1 cellular context compared by ENCODE assay signal in genomic region chr12:12086975-12087692, GRCh38.
TF ChIP-seq lines count a peak whose summit lies in the region.

No MANE protein-coding gene starts in this region.

TF ChIP-seq in H1, 55 proteins besides CTCF, POLR2A, EP300 and RAD21:
- TF ChIP-seq YY1 (IDR thresholded peaks at IDR 0.05; ENCODE audit: low read depth, low read length): peak; percentile 68; the same call in 1 of the 2 replicates
- no peak for TF ChIP-seq BRCA1 (IDR thresholded peaks at IDR 0.05; ENCODE audit: low read depth, low read length)
- no peak for TF ChIP-seq TAF7 (optimal IDR thresholded peaks at IDR 0.05; ENCODE audit: borderline replicate concordance, low read depth, low read length)
- 0 out of 2 replicates have a peak, but pooled peaks have one; percentile 19 for TF ChIP-seq TBP (IDR thresholded peaks at IDR 0.05; ENCODE audit: low read depth, low read length)
- peak; percentile 86 for TF ChIP-seq E2F6 (IDR thresholded peaks at IDR 0.05)
- TF ChIP-seq MAX (IDR thresholded peaks at IDR 0.05): peak; percentile 74
- 0 out of 2 replicates have a peak, but pooled peaks have one; percentile 36 for TF ChIP-seq SP1 (IDR thresholded peaks at IDR 0.05; ENCODE audit: low read depth, low read length)
- TF ChIP-seq TEAD4 (IDR thresholded peaks at IDR 0.05; ENCODE audit: low read depth, low read length): peak; percentile 52; the same call in 1 of the 2 replicates
- peak; percentile 21 for TF ChIP-seq KDM4A (IDR thresholded peaks at IDR 0.05; ENCODE audit: low read depth, low read length, severe bottlenecking)
